Comparison of ENCODE assay signal across 10 cellular contexts in the genomic region with DNA sequence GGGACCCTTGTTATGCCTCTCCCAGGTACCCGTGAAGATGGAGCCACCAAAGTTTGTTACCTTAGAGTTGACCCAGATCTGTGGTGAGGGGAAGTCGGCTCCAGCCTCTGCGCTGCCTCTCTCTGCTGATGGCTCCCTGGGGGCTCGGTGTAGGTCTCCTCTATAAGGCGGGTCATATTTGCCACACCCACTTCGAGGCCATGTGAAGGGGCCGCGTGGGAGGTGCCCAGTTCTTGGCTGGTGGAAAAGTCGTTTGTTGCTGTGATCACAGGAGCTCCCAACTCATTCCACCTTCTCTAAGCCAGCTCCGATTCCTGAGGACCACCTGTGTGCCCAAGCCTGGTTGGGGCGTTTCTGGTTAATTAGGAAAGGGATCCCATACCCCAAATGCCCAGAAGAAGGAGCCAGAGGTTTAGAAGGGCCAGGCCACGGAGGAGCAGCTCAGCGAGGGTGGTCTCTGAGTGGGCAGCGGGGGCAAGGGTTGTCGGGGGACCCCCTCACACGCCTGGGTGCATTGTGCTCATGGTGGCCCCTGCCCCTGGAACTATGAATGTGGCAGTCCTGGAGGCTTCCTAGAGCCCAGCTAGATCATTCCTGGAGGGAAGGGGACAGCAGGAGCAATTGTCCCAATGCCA.
"Had no signal": no experiment of that assay in that cellular context is flagged by ENCODE, and none has a peak within 500 bp of the region (broad histone marks: within the 10 kb centered on the region; RNA-seq: fewer than 3 reads in every experiment).

No MANE protein-coding gene starts in this region.

- H3K9me3 ChIP-seq: adrenal gland, psoas muscle had no signal

- H3K27me3 ChIP-seq: adrenal gland had no signal

- H3K27ac Mint-ChIP-seq: activated CD4-positive, alpha-beta memory T cell treated with anti-CD3 and anti-CD28 coated beads, Interleukin-2, amount 10 ng/mL, durations not matched to agents 7 days and 5 days; activated CD4-positive, alpha-beta T cell treated with anti-CD3 and anti-CD28 coated beads for 36 hours; activated naive CD4-positive, alpha-beta T cell treated with anti-CD3 and anti-CD28 coated beads, Interleukin-2, amount 50 U/mL, for 24 hours; T-helper 17 cell had no signal

- H3K27me3 Mint-ChIP-seq: activated CD4-positive, alpha-beta memory T cell treated with anti-CD3 and anti-CD28 coated beads, Interleukin-2, amount 10 ng/mL, durations not matched to agents 7 days and 5 days had no signal

- H3K36me3 ChIP-seq: adrenal gland, cardiac muscle cell, WERI-Rb-1 had no signal

- H2AFZ ChIP-seq: hepatocyte had no signal

- H3K4me1 Mint-ChIP-seq: activated CD4-positive, alpha-beta memory T cell treated with anti-CD3 and anti-CD28 coated beads, Interleukin-2, amount 10 ng/mL, durations not matched to agents 7 days and 5 days; activated CD4-positive, alpha-beta T cell treated with anti-CD3 and anti-CD28 coated beads for 36 hours; activated naive CD4-positive, alpha-beta T cell treated with anti-CD3 and anti-CD28 coated beads, Interleukin-2, amount 50 U/mL, for 24 hours; stimulated activated naive CD8-positive, alpha-beta T cell treated with anti-CD3 and anti-CD28 coated beads, Interleukin-15, amount 100 ng/mL, for 72 hours had no signal

- H3K4me3 ChIP-seq: adrenal gland, cardiac muscle cell, hepatocyte, psoas muscle had no signal

- ATAC-seq: activated CD4-positive, alpha-beta T cell treated with anti-CD3 and anti-CD28 coated beads for 36 hours; stimulated activated naive CD8-positive, alpha-beta T cell treated with anti-CD3 and anti-CD28 coated beads, Interleukin-15, amount 100 ng/mL, for 72 hours; T-helper 17 cell had no signal

- H3K4me3 Mint-ChIP-seq: activated CD4-positive, alpha-beta memory T cell treated with anti-CD3 and anti-CD28 coated beads, Interleukin-2, amount 10 ng/mL, durations not matched to agents 7 days and 5 days; activated CD4-positive, alpha-beta T cell treated with anti-CD3 and anti-CD28 coated beads for 36 hours; activated naive CD4-positive, alpha-beta T cell treated with anti-CD3 and anti-CD28 coated beads, Interleukin-2, amount 50 U/mL, for 24 hours; stimulated activated naive CD8-positive, alpha-beta T cell treated with anti-CD3 and anti-CD28 coated beads, Interleukin-15, amount 100 ng/mL, for 72 hours; T-helper 17 cell had no signal

- H3K36me3 Mint-ChIP-seq: activated naive CD4-positive, alpha-beta T cell treated with anti-CD3 and anti-CD28 coated beads, Interleukin-2, amount 50 U/mL, for 24 hours had no signal

- H3K9me3 Mint-ChIP-seq: activated CD4-positive, alpha-beta memory T cell treated with anti-CD3 and anti-CD28 coated beads, Interleukin-2, amount 10 ng/mL, durations not matched to agents 7 days and 5 days; activated naive CD4-positive, alpha-beta T cell treated with anti-CD3 and anti-CD28 coated beads, Interleukin-2, amount 50 U/mL, for 24 hours; stimulated activated naive CD8-positive, alpha-beta T cell treated with anti-CD3 and anti-CD28 coated beads, Interleukin-15, amount 100 ng/mL, for 72 hours had no signal

- H3K79me2 ChIP-seq: hepatocyte had no signal

- H3K4me1 ChIP-seq: psoas muscle had no signal

- H3K27ac ChIP-seq: adrenal gland, cardiac muscle cell, hepatocyte, psoas muscle, WERI-Rb-1 had no signal
